Comparison of ENCODE assay signal across 15 cellular contexts in genomic region chr7:44032031-44032430, GRCh38. TPM values are rescaled to one million over a fixed set of nuclear protein-coding genes. Genes with fewer than 3 reads are reported as not detected.
"Had no signal": no experiment of that assay in that cellular context is flagged by ENCODE, and none has a peak within 500 bp of the region (broad histone marks: within the 10 kb centered on the region; RNA-seq: fewer than 3 reads in every experiment).

No MANE protein-coding gene starts in this region.

RNA-seq across cellular contexts. Expression of gene PGAM2, which starts 33.3 kb away (rescaled TPM):
- total RNA-seq: activated CD4-positive, alpha-beta T cell treated with anti-CD3 and anti-CD28 coated beads for 36 hours; ascending aorta had no signal

RNA-seq across cellular contexts. Expression of gene SPDYE1, which starts 34.3 kb away (rescaled TPM):
- total RNA-seq: activated CD4-positive, alpha-beta memory T cell treated with anti-CD3 and anti-CD28 coated beads, Interleukin-2, amount 10 ng/mL, durations not matched to agents 7 days and 5 days; activated CD4-positive, alpha-beta T cell treated with anti-CD3 and anti-CD28 coated beads for 36 hours; activated CD4-positive, alpha-beta T cell treated with anti-CD3 and anti-CD28 coated beads, Interleukin-2, amount 10 ng/mL, durations not matched to agents 7 days and 5 days; activated CD8-positive, alpha-beta T cell treated with anti-CD3 and anti-CD28 coated beads, Interleukin-2, amount 10 ng/mL, durations not matched to agents 7 days and 5 days; activated T-cell treated with anti-CD3 and anti-CD28 coated beads, Interleukin-2, amount 50 U/mL, for 4 hours; activated T-cell treated with anti-CD3 and anti-CD28 coated beads, Interleukin-2, amount 50 U/mL, for 72 hours; activated T-helper 1 cell treated with anti-CD3 and anti-CD28 coated beads, Interleukin-12 subunit alpha, Interleukin-12 subunit beta, Interleukin-2, Interleukin-4 antibody, amounts not matched to agents 30 ng/mL and 10 ng/mL and 1 ng/mL, durations not matched to agents 14 hours and 24 hours and 36 hours; activated T-helper 17 cell treated with anti-CD3 and anti-CD28 coated beads, Interleukin-2, amount 50 U/mL, for 72 hours; ascending aorta; bronchial epithelial cell; cardiac muscle cell; T-cell; T-helper 1 cell treated with Interleukin-12 subunit alpha and Interleukin-12 subunit beta and Interleukin-4 antibody, amounts not matched to agents 30 ng/mL and 1 ng/mL, for 36 hours; T-helper 2 cell treated with Interferon-gamma antibody and Interleukin-4, amounts not matched to agents 100 ng/mL and 5 ng/mL, for 36 hours; WTC11 had no signal
